8 cellular contexts compared by ENCODE assay signal in the genomic region with DNA sequence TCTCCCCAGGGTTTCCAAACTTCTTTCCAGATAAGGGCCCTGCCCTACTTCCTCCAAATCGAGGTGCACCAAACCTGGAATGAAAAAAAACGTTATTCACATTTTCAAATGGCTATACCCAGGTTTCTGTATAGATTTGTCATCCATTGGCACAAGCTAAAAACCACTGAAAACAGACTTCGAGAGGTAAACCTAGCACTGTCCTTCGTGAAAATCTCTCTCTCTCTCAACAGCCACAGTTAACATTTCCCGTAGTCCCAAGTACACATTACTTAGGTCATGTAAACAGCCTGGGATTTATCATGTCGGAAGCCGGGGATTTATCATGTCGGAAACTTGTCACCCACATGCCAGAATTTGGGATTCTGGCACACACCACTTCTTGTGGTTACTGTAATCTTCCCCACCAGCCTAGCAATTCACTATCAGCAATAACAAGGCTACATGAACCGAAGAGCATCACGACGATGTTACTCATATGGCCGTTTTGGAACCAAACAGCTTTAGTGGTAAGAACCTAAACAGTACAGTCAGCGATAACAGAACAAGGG. TPM values are rescaled to one million over a fixed set of nuclear protein-coding genes. Genes with fewer than 3 reads are reported as not detected.
A peak's percentile ranks its signal among the peaks of the same experiment; 100 is the strongest.
DNase-seq lines count a peak whose midpoint lies in the region; ATAC-seq and TF ChIP-seq lines count a peak whose summit lies in the region.

No MANE protein-coding gene starts in this region.

- peaks cover 64% of the 10 kb centered on the region for H3K36me3 ChIP-seq in left ventricle myocardium inferior
- H3K36me3 ChIP-seq in liver (ENCODE audit: control insufficient read depth in 4 of 4, insufficient read depth in 3 of 4, low read depth in 1 of 4, low read length in 3 of 4) = peaks cover 11 to 54% (median 44%) of the 10 kb centered on the region in 4 donors
- H3K36me3 ChIP-seq in tibial nerve = peaks cover 15 to 55% (median 43%) of the 10 kb centered on the region in 3 donors

- H3K4me3 ChIP-seq in left ventricle myocardium inferior = peak overlapping the region; percentile 86
- peak overlapping the region; percentile 64 to 99 (median 99) for H3K4me3 ChIP-seq in liver (ENCODE audit: low read depth in 1 of 3, low read length in 3 of 3)
- peak overlapping the region; percentile 82 to 99 (median 86) for H3K4me3 ChIP-seq in tibial nerve

- no peak for TF ChIP-seq RAD21 in liver (IDR thresholded peaks at IDR 0.05)

- TF ChIP-seq CTCF in left ventricle myocardium inferior (IDR thresholded peaks at IDR 0.05; ENCODE audit: borderline replicate concordance) (no peak), liver (IDR thresholded peaks at IDR 0.05; ENCODE audit: low read depth, low read length, missing input control) (no peak), tibial nerve (IDR thresholded peaks at IDR 0.05) (no peak)

- no peak for DNase-seq in left ventricle myocardium inferior
- DNase-seq in left cardiac atrium = no peak
- DNase-seq in tibial nerve (ENCODE audit: low spot score in 2 of 2) = no peak
- no peak for DNase-seq in stimulated activated CD4-positive, alpha-beta T cell treated with anti-CD3 and anti-CD28 coated beads, Interleukin-2, amount 100 ng/mL, for 48 hours
- no peak for DNase-seq in NCI-H1417 treated with DMSO at 0.1 percent for 48 hours (lab: John Stamatoyannopoulos, UW)
- DNase-seq in activated gamma-delta T cell (lab: John Stamatoyannopoulos, UW) = no peak

- H3K4me1 ChIP-seq in left ventricle myocardium inferior = peaks cover 90% of the 10 kb centered on the region
- peaks cover 5 to 54% (median 33%) of the 10 kb centered on the region in 4 donors for H3K4me1 ChIP-seq in liver (ENCODE audit: control insufficient read depth in 4 of 4, insufficient read depth in 4 of 4, low read length in 3 of 4)
- H3K4me1 ChIP-seq in tibial nerve = peaks cover 0 to 73% (median 46%) of the 10 kb centered on the region in 4 donors

- H3K27me3 ChIP-seq in left ventricle myocardium inferior (ENCODE audit: low read depth) (no peaks in the 10 kb centered on the region), liver (ENCODE audit: control insufficient read depth in 4 of 4, insufficient read depth in 4 of 4, low read length in 3 of 4) (no peaks in the 10 kb centered on the region), tibial nerve (no peaks in the 10 kb centered on the region)

- TF ChIP-seq EP300 in tibial nerve (IDR thresholded peaks at IDR 0.05) = no peak

- peak overlapping the region; percentile 99 for H3K9ac ChIP-seq in liver (ENCODE audit: low read depth in 1 of 2, low read length in 2 of 2)

- WGBS in liver = under 1% methylated on average over 13 of the region's 13 CpGs
- 0 to 1% methylated on average over 13 of the region's 13 CpGs for WGBS in tibial nerve, 2 donors

- intact Hi-C loops in left ventricle myocardium inferior (cut with micrococcal nuclease) = no loop called here
- intact Hi-C loops in left cardiac atrium (cut with DNase I) = no loop called here

- no peak for TF ChIP-seq POLR2A in tibial nerve (IDR thresholded peaks at IDR 0.05)

- H3K9me3 ChIP-seq in left ventricle myocardium inferior (replicated peaks) (no peaks in the 10 kb centered on the region), liver (ENCODE audit: control insufficient read depth in 4 of 4, low read length in 3 of 4) (no peaks in the 10 kb centered on the region), tibial nerve (no peaks in the 10 kb centered on the region)

- no peak for ATAC-seq in left cardiac atrium

- H3K27ac ChIP-seq in left ventricle myocardium inferior (replicated peaks) (peak overlapping the region; percentile 99), angular gyrus (ENCODE audit: low read depth, low read length) (peak overlapping the region; percentile 99), liver (ENCODE audit: low read depth in 1 of 2, low read length in 2 of 2) (peak overlapping the region; percentile 98 to 100), tibial nerve (peak overlapping the region; percentile 96 to 100 (median 100))

TF ChIP-seq in liver, 16 proteins besides CTCF, POLR2A, EP300 and RAD21:
- TF ChIP-seq EGR1 (IDR thresholded peaks at IDR 0.05; ENCODE audit: low read depth in 2 of 2) (peak in 1 of 2 donors; percentile 6), NR2F2 (IDR thresholded peaks at IDR 0.05) (peak; percentile 7), FOXA2 (IDR thresholded peaks at IDR 0.05) (peak; percentile 37), JUND (IDR thresholded peaks at IDR 0.05) (no peak)
TF ChIP-seq in liver: peak in this region for 3.

RNA-seq across cellular contexts. Expression of gene DDX5, which starts 1.2 kb away (rescaled TPM):
- total RNA-seq in left ventricle myocardium inferior = 326 TPM
- total RNA-seq in left cardiac atrium = 100 to 1,000 TPM; 390 to 549 TPM
- 100 to 1,000 TPM; 165 to 357 TPM for total RNA-seq in liver
- 100 to 1,000 TPM; 249 to 329 TPM for polyA plus RNA-seq in liver
- total RNA-seq in tibial nerve = 100 to 1,000 TPM; 471 to 820 (median 648) TPM

RNA-seq across cellular contexts. Expression of gene CEP95, which starts 1.9 kb away (rescaled TPM):
- total RNA-seq in left ventricle myocardium inferior = 10.1 TPM
- 10 to 100 TPM; 13.6 to 21.8 TPM for total RNA-seq in left cardiac atrium
- 10 to 100 TPM; 13.9 to 23.3 TPM for total RNA-seq in liver
- polyA plus RNA-seq in liver = 1 to 10 TPM; 5.3 to 8.1 TPM
- total RNA-seq in tibial nerve = 10 to 100 TPM; 45.7 to 73.9 (median 59.3) TPM

RNA-seq across cellular contexts. Expression of gene POLG2, which starts 8.0 kb away (rescaled TPM):
- total RNA-seq in left ventricle myocardium inferior = 9.7 TPM
- total RNA-seq in left cardiac atrium = 1 to 10 TPM; 6.6 to 7.7 TPM
- total RNA-seq in liver = 1 to 10 TPM; 8.0 TPM
- 1 to 10 TPM; 3.0 to 5.1 TPM for polyA plus RNA-seq in liver
- 10 to 100 TPM in 2 of 4 donors, 1 to 10 TPM in 2; 5.9 to 17.1 (median 10.3) TPM for total RNA-seq in tibial nerve

RNA-seq across cellular contexts. Expression of gene MILR1, which starts 55.9 kb away (rescaled TPM):
- 2.5 TPM for total RNA-seq in left ventricle myocardium inferior
- total RNA-seq in left cardiac atrium = 10 to 100 TPM in 1 of 2 donors, 1 to 10 TPM in 1; 5.0 to 13.7 TPM
- total RNA-seq in liver = 1 to 10 TPM; 2.5 to 3.8 TPM
- polyA plus RNA-seq in liver = 1 to 10 TPM; 1.2 to 1.4 TPM
- total RNA-seq in tibial nerve = 10 to 100 TPM in 1 of 4 donors, 1 to 10 TPM in 3; 3.1 to 27.0 (median 6.4) TPM
